ENCODE assay signal across 22 cellular contexts in genomic region chr11:27153136-27153535, GRCh38.
"Had no signal": no experiment of that assay in that cellular context is flagged by ENCODE, and none has a peak within 500 bp of the region (broad histone marks: within the 10 kb centered on the region; RNA-seq: fewer than 3 reads in every experiment).

No MANE protein-coding gene starts in this region.

- H3K27me3 ChIP-seq: cardiac muscle cell, left lung, neural progenitor cell, ovary, spleen, thyroid gland, upper lobe of right lung had no signal

- H2AFZ ChIP-seq: neural progenitor cell had no signal

- H3K36me3 ChIP-seq: cardiac muscle cell, left lung, neural progenitor cell, ovary, prostate gland, spleen, thyroid gland, upper lobe of right lung had no signal

- H3K9me3 ChIP-seq: left lung, ovary, prostate gland, spleen, thyroid gland, upper lobe of right lung had no signal

- H3K4me1 ChIP-seq: left lung, neural progenitor cell, prostate gland, spleen, thyroid gland, upper lobe of right lung had no signal

- H3K27ac Mint-ChIP-seq: activated CD4-positive, alpha-beta memory T cell treated with anti-CD3 and anti-CD28 coated beads for 36 hours; activated naive CD8-positive, alpha-beta T cell treated with anti-CD3 and anti-CD28 coated beads for 36 hours; naive thymus-derived CD8-positive, alpha-beta T cell; neural progenitor cell; T-helper 17 cell had no signal

- ATAC-seq: left lung; naive thymus-derived CD8-positive, alpha-beta T cell; T-helper 17 cell; upper lobe of right lung had no signal

- H3K4me3 ChIP-seq: cardiac muscle cell, left lung, lung, neural progenitor cell, ovary, prostate gland, spleen, thyroid gland, upper lobe of right lung had no signal

- DNase-seq: activated CD4-positive, alpha-beta memory T cell treated with anti-CD3 and anti-CD28 coated beads for 36 hours; activated CD4-positive, alpha-beta T cell treated with anti-CD3 and anti-CD28 coated beads for 48 hours; activated naive CD4-positive, alpha-beta T cell treated with Interleukin-2 at 50 U/mL for 16 hours; activated naive CD8-positive, alpha-beta T cell treated with anti-CD3 and anti-CD28 coated beads for 36 hours; activated T-cell treated with anti-CD3 and anti-CD28 coated beads, Interleukin-2, amount 50 U/mL, for 48 hours; amniotic stem cell; effector CD4-positive, alpha-beta T cell; foreskin fibroblast; kidney glomerular epithelial cell; left lung; naive thymus-derived CD8-positive, alpha-beta T cell; ovary; spleen; stimulated activated CD4-positive, alpha-beta T cell treated with anti-CD3 and anti-CD28 coated beads, Interleukin-4, amount 100 ng/mL, for 24 hours; stimulated activated naive CD4-positive, alpha-beta T cell treated with Interleukin-2 at 50 U/mL for 16 hours; T-helper 17 cell; thyroid gland; upper lobe of right lung had no signal

- H3K27ac ChIP-seq: cardiac muscle cell, left lung, neural progenitor cell, ovary, prostate gland, spleen, thyroid gland, upper lobe of right lung had no signal

- H3K4me2 ChIP-seq: neural progenitor cell had no signal

- H3K9me3 Mint-ChIP-seq: activated CD4-positive, alpha-beta memory T cell treated with anti-CD3 and anti-CD28 coated beads for 36 hours; activated naive CD8-positive, alpha-beta T cell treated with anti-CD3 and anti-CD28 coated beads for 36 hours; naive thymus-derived CD8-positive, alpha-beta T cell; neural progenitor cell had no signal

- H3K9ac ChIP-seq: neural progenitor cell had no signal

- H3K36me3 Mint-ChIP-seq: activated CD4-positive, alpha-beta memory T cell treated with anti-CD3 and anti-CD28 coated beads for 36 hours; activated naive CD8-positive, alpha-beta T cell treated with anti-CD3 and anti-CD28 coated beads for 36 hours; naive thymus-derived CD8-positive, alpha-beta T cell; neural progenitor cell had no signal

- H3K27me3 Mint-ChIP-seq: activated CD4-positive, alpha-beta memory T cell treated with anti-CD3 and anti-CD28 coated beads for 36 hours; activated naive CD8-positive, alpha-beta T cell treated with anti-CD3 and anti-CD28 coated beads for 36 hours; T-helper 17 cell had no signal

- H3K4me3 Mint-ChIP-seq: activated CD4-positive, alpha-beta memory T cell treated with anti-CD3 and anti-CD28 coated beads for 36 hours; activated naive CD8-positive, alpha-beta T cell treated with anti-CD3 and anti-CD28 coated beads for 36 hours; naive thymus-derived CD8-positive, alpha-beta T cell; neural progenitor cell; T-helper 17 cell had no signal

- H3K4me1 Mint-ChIP-seq: activated naive CD8-positive, alpha-beta T cell treated with anti-CD3 and anti-CD28 coated beads for 36 hours; naive thymus-derived CD8-positive, alpha-beta T cell; neural progenitor cell; T-helper 17 cell had no signal
